Comparison of ENCODE assay signal across 8 cellular contexts in the genomic region with DNA sequence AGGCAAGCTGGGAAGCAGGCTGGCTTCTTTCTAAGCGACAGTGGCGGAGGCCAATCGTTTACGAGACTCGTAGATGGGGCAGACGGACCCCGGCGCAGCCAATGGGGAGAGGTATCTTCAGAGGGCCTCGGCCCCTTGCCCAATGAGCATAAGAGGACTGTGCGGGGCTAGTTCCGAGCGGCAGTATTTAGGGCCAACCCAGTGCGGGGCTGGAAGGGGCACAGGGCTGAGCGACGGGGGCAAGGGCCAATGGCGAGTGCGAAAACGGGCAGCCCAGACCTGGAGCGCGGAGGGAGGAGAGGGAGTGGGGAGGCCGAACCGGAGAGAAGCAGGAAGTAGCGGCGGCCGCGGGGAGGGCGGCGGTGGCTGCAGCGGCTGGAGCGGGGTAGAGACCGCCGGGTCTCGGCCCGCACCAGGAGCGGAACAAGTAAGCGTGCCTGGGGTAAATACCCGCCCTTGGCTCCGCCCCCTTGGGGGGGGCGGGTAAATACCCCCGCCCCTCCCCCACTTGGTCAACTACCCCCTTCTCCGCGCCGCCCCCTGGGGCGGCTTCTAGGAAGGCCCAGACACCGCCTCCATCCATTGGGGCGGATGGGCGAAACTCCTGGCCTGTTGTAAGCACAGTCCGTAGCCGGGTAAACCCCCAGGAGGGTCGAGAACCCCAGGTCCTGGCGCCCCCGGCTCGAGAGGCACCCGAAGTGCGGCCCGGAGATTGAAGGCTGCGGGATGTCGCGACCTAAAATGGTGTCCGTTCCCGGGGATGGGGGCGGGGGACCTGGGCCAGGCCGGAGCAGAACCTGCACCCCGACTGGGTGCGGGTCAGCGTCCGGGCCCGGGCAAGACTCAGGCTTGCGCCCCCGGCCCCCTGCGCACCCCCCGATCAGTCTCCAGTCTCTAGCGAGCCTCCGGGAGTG. TPM values are rescaled to one million over a fixed set of nuclear protein-coding genes. Genes with fewer than 3 reads are reported as not detected.
DNase-seq lines count a peak whose midpoint lies in the region; ATAC-seq lines count a peak whose summit lies in the region.

Gene ZNF687 (plus strand): TSS at position 331 of the 914 bp plus-strand sequence. CDS start 3,993 bp downstream, outside the sequence.

- H3K27ac ChIP-seq in rectal smooth muscle tissue (ENCODE audit: low read depth, low read length) (peak within 1 kb of the TSS; percentile 100), aorta (ENCODE audit: low read depth in 1 of 2, low read length in 2 of 2) (peak within 1 kb of the TSS; percentile 8 to 96)

- H3K4me1 ChIP-seq in rectal smooth muscle tissue (ENCODE audit: control insufficient read depth, insufficient read depth, low read length) = no peaks in the 10 kb centered on the region
- no peaks in the 10 kb centered on the region for H3K4me1 ChIP-seq in aorta (ENCODE audit: control insufficient read depth in 1 of 2, insufficient read depth in 2 of 2, low read length in 2 of 2)

- intact Hi-C loops in aorta (cut with DNase I) = loop anchor here in 1 of 2 donors (5.0 kb wide), 2 partner anchors 45 to 60 kb away; partner anchors contain the start of gene PI4KB

- H3K36me3 ChIP-seq in rectal smooth muscle tissue (ENCODE audit: control insufficient read depth, insufficient read depth, low read length) (peaks cover 3% of the 10 kb centered on the region), aorta (ENCODE audit: control insufficient read depth in 1 of 2, insufficient read depth in 2 of 2, low read length in 1 of 2) (no peaks in the 10 kb centered on the region)

- peak; percentile 78 for ATAC-seq in GM18508 (IDR thresholded peaks at IDR 0.05; ENCODE audit: insufficient read depth, unreplicated experiment)
- peak; percentile 81 for ATAC-seq in HG03025 (IDR thresholded peaks at IDR 0.05; ENCODE audit: low FRiP score, unreplicated experiment)
- peak; percentile 96 for ATAC-seq in aorta (ENCODE audit: low FRiP score)

- H3K9me3 ChIP-seq in aorta (ENCODE audit: control insufficient read depth, low read length) = no peaks in the 10 kb centered on the region

- WGBS in aorta, 2 donors = 0 to 1% methylated on average over 50 to 74 of the region's 74 CpGs

- no peaks in the 10 kb centered on the region for H3K27me3 ChIP-seq in rectal smooth muscle tissue (ENCODE audit: control insufficient read depth, insufficient read depth, low read length)
- no peaks in the 10 kb centered on the region for H3K27me3 ChIP-seq in aorta (ENCODE audit: control insufficient read depth in 1 of 2, insufficient read depth in 2 of 2, low read length in 1 of 2)

- H3K4me3 ChIP-seq in rectal smooth muscle tissue (ENCODE audit: low read length) (peak within 1 kb of the TSS; percentile 88), aorta (ENCODE audit: low read length in 2 of 2) (peak within 1 kb of the TSS; percentile 43 to 66)

- DNase-seq in NCI-H2081 (lab: John Stamatoyannopoulos, UW) (peak; percentile 100), T1000 (lab: John Stamatoyannopoulos, UW) (peak; percentile 99), astrocyte of the hippocampus (ENCODE audit: low read depth, low spot score) (peak; percentile 100), hepatic stellate cell (ENCODE audit: low spot score) (peak; percentile 100), aorta (peak; percentile 100)

- H3K9ac ChIP-seq in rectal smooth muscle tissue (ENCODE audit: low read length) = peak within 1 kb of the TSS; percentile 95

RNA-seq across cellular contexts. Expression of gene ZNF687, which starts in this region (rescaled TPM):
- total RNA-seq in aorta = 10 to 100 TPM; 18.4 to 24.0 TPM
- 1 to 10 TPM; 7.7 to 9.6 TPM for polyA plus RNA-seq in aorta

Comparison
In these comparisons a context has a peak if more than half of its experiments do, and no peak if none do; other contexts are left out.
1. Peak in every context shown above with its lines: DNase-seq, ATAC-seq, H3K4me3 ChIP-seq and H3K27ac ChIP-seq.